ENCODE assay signal across 10 cellular contexts in genomic region chr15:29102911-29103824, GRCh38.
DNase-seq lines count a peak whose midpoint lies in the region; ATAC-seq, FAIRE-seq and TF ChIP-seq lines count a peak whose summit lies in the region.
"Had no signal": no experiment of that assay in that cellular context is flagged by ENCODE, and none has a peak within 500 bp of the region (broad histone marks: within the 10 kb centered on the region; RNA-seq: fewer than 3 reads in every experiment).

No MANE protein-coding gene starts in this region.

- RAD21 ChIA-PET in GM12878 (lab: Charles Lee; ENCODE audit: unreplicated experiment) = interaction anchor here (0.7 to 1.5 kb wide), 2 partner anchors 298 to 637 kb away, joined by 3 to 4 read pairs; no protein-coding TSS in a partner anchor

- peak overlapping the region in 1 of 2 donors; percentile 17 for H3K4me3 Mint-ChIP-seq in activated T-cell treated with anti-CD3 and anti-CD28 coated beads, Interleukin-2, amount 50 U/mL, for 72 hours

- FAIRE-seq in GM12878 (lab: Jason Lieb, UNC) = no peak
- FAIRE-seq: TTC549 had no signal

- POLR2A ChIA-PET in GM12878 (lab: Charles Lee) = no interaction called here

- no peaks in the 10 kb centered on the region for H3K9me3 ChIP-seq in GM12878 (replicated peaks; ENCODE audit: control insufficient read depth, insufficient read depth, low read length)
- H3K9me3 ChIP-seq in tibial nerve = no peaks in the 10 kb centered on the region

- TF ChIP-seq CTCF in GM12878 (IDR thresholded peaks at IDR 0.05 in 2 of 3, conservative IDR thresholded peaks at IDR 0.05 in 1 of 3; ENCODE audit: control insufficient read depth in 2 of 3, extremely low read depth in 1 of 3, insufficient read depth in 1 of 3, low read depth in 3 of 3, low read length in 3 of 3) (no peak), kidney epithelial cell (IDR thresholded peaks at IDR 0.05; ENCODE audit: insufficient read depth, low read length, poor library complexity, severe bottlenecking) (no peak), tibial nerve (IDR thresholded peaks at IDR 0.05) (no peak)

- TF ChIP-seq POLR2A in GM12878 (IDR thresholded peaks at IDR 0.05; ENCODE audit: low read depth, low read length) (no peak), tibial nerve (IDR thresholded peaks at IDR 0.05) (no peak)

- no TSS peak for BruUV-seq in GM12878 (replicated peaks; lab: Mats Ljungman, UMichigan)

- no peaks in the 10 kb centered on the region for H3K4me1 Mint-ChIP-seq in activated T-cell treated with anti-CD3 and anti-CD28 coated beads, Interleukin-2, amount 50 U/mL, for 72 hours (ENCODE audit: low read depth)

- no peak overlapping the region for H2AFZ ChIP-seq in GM12878 (ENCODE audit: control insufficient read depth, low read depth, low read length)

- CTCF ChIA-PET in GM12878 (lab: Yijun Ruan, JAX) = interaction anchor here (0.6 to 2.4 kb wide), 21 partner anchors 10 to 822 kb away, joined by 3 to 11 read pairs (median 4); no protein-coding TSS in a partner anchor

- no peak overlapping the region for H3K9ac ChIP-seq in GM12878 (ENCODE audit: control insufficient read depth, insufficient read depth, low read length)

- H3K27ac ChIP-seq in GM12878 (ENCODE audit: control insufficient read depth, insufficient read depth) (no peak overlapping the region), tibial nerve (peak overlapping the region in 1 of 4 donors; percentile 62)
- H3K27ac ChIP-seq: C4-2B had no signal

- no peaks in the 10 kb centered on the region for H3K27me3 Mint-ChIP-seq in activated T-cell treated with anti-CD3 and anti-CD28 coated beads, Interleukin-2, amount 50 U/mL, for 72 hours (ENCODE audit: low read depth)

- TF ChIP-seq EP300 in GM12878 (IDR thresholded peaks at IDR 0.05; ENCODE audit: borderline replicate concordance in 1 of 2, control insufficient read depth in 1 of 2, low read depth in 2 of 2, low read length in 2 of 2) (no peak), tibial nerve (IDR thresholded peaks at IDR 0.05) (no peak)

- no peaks in the 10 kb centered on the region for H3K36me3 ChIP-seq in GM12878 (ENCODE audit: control insufficient read depth in 2 of 2, insufficient read depth in 2 of 2, low read length in 1 of 2)
- H3K36me3 ChIP-seq in kidney epithelial cell (ENCODE audit: control insufficient read depth, insufficient read depth, low read length) = no peaks in the 10 kb centered on the region
- no peaks in the 10 kb centered on the region for H3K36me3 ChIP-seq in tibial nerve

- in situ Hi-C loops in GM12878 (cut with MboI) = loop anchor here (25.0 kb wide), 1 partner anchor 959 kb away; no protein-coding TSS in a partner anchor

- H3K27ac Mint-ChIP-seq in activated T-cell treated with anti-CD3 and anti-CD28 coated beads, Interleukin-2, amount 50 U/mL, for 72 hours = no peak overlapping the region

- H3K4me3 ChIP-seq in GM12878 (no peak overlapping the region), kidney epithelial cell (ENCODE audit: low read depth, low read length) (peak overlapping the region; percentile 15), tibial nerve (peak overlapping the region; percentile 21 to 52 (median 31))

- 52% methylated on average over 37 of the region's 52 CpGs for WGBS in GM12878 (ENCODE audit: insufficient coverage, insufficient replicate concordance, low lambda C conversion rate, missing lambda C conversion rate)
- 39 to 49% methylated on average over 30 to 37 of the region's 52 CpGs for whole genome bisulfite sequencing in tibial nerve, 2 donors

- intact Hi-C loops in GM12878 (cut with micrococcal nuclease; ENCODE audit: unreplicated experiment) = loop anchor here (2.0 kb wide), 1 partner anchor 638 kb away; no protein-coding TSS in a partner anchor

- H3K4me1 ChIP-seq in GM12878 (ENCODE audit: control insufficient read depth, insufficient read depth, low read length) (no peaks in the 10 kb centered on the region), tibial nerve (peaks cover 0 to 11% (median 0%) of the 10 kb centered on the region in 4 donors)

- SMC1A ChIA-PET in GM12878 (lab: Charles Lee; ENCODE audit: uncharacterized antibody, unreplicated experiment) = interaction anchor here (0.6 to 1.5 kb wide), 5 partner anchors 19 to 542 kb away, joined by 3 to 4 read pairs (median 3); no protein-coding TSS in a partner anchor

- ATAC-seq in activated T-cell treated with anti-CD3 and anti-CD28 coated beads, Interleukin-2, amount 50 U/mL, for 72 hours (replicated peaks in 1 of 2) = peak; percentile 29 to 34
- ATAC-seq in GM12878 (peak; percentile 31), HG03457 (IDR thresholded peaks at IDR 0.05; ENCODE audit: unreplicated experiment) (no peak)

- no peaks in the 10 kb centered on the region for H4K20me1 ChIP-seq in GM12878 (ENCODE audit: control insufficient read depth, insufficient read depth)

- no peaks in the 10 kb centered on the region for H3K9me3 Mint-ChIP-seq in activated T-cell treated with anti-CD3 and anti-CD28 coated beads, Interleukin-2, amount 50 U/mL, for 72 hours

- H3K27me3 ChIP-seq in GM12878 (replicated peaks in 1 of 2; ENCODE audit: control insufficient read depth in 2 of 2, insufficient read depth in 2 of 2, low read length in 1 of 2) = no peaks in the 10 kb centered on the region
- no peaks in the 10 kb centered on the region for H3K27me3 ChIP-seq in kidney epithelial cell (ENCODE audit: control insufficient read depth, insufficient read depth, low read length)
- no peaks in the 10 kb centered on the region for H3K27me3 ChIP-seq in tibial nerve

- peak in 1 of 2 donors; percentile 7 for DNase-seq in activated T-cell treated with anti-CD3 and anti-CD28 coated beads, Interleukin-2, amount 50 U/mL, for 72 hours
- DNase-seq in activated T-cell treated with anti-CD3 and anti-CD28 coated beads, Interleukin-2, amount 50 U/mL, for 48 hours = no peak
- DNase-seq in GM12878 (ENCODE audit: low read depth, low spot score) (no peak), kidney epithelial cell (ENCODE audit: low read depth) (no peak), tibial nerve (ENCODE audit: low spot score in 2 of 2) (no peak), NCI-H2107 (lab: John Stamatoyannopoulos, UW) (no peak), epidermal melanocyte (ENCODE audit: insufficient read length, low spot score) (no peak)

- no peaks in the 10 kb centered on the region for H3K79me2 ChIP-seq in GM12878 (ENCODE audit: control insufficient read depth, insufficient read depth, low read length)

- no peaks in the 10 kb centered on the region for H3K36me3 Mint-ChIP-seq in activated T-cell treated with anti-CD3 and anti-CD28 coated beads, Interleukin-2, amount 50 U/mL, for 72 hours (ENCODE audit: insufficient read depth in 2 of 2)

- no peak for TF ChIP-seq RAD21 in GM12878 (IDR thresholded peaks at IDR 0.05; ENCODE audit: insufficient read depth, low read depth, low read length)

- peak overlapping the region; percentile 13; the same call in 1 of the 2 replicates for H3K4me2 ChIP-seq in GM12878 (ENCODE audit: control insufficient read depth, insufficient read depth)

TF ChIP-seq in GM12878, 131 proteins besides CTCF, POLR2A, EP300 and RAD21 (continues in another document):
- TF ChIP-seq NFYA (IDR thresholded peaks at IDR 0.05; ENCODE audit: borderline replicate concordance, low read depth, low read length) (no peak), ZBTB40 (IDR thresholded peaks at IDR 0.05; ENCODE audit: borderline replicate concordance) (no peak), PBX3 (IDR thresholded peaks at IDR 0.05; ENCODE audit: insufficient replicate concordance, low read depth, low read length) (no peak), ATF2 (IDR thresholded peaks at IDR 0.05; ENCODE audit: low read length) (no peak)
